In the genomic region with DNA sequence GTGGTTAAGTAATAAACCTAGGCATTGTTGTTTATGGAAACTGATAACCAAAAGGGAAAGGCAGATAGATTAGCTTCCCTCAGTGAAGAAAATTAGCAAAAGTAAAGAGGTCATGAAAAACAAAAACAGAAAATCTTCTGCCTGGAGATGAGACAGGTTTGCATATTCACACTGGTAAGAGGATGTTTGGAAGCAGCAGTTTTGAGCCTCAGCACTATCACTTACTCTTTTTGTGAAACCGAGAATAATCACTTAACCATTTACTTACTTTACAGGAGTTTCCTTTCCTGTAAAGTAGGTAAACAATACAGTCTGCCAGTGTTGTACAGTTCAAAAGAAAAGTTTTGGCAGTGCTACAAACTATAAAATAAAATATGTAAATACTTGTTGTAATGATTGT, we compare ENCODE assay signal across 1 cellular context.
TF ChIP-seq lines count a peak whose summit lies in the region.

No MANE protein-coding gene starts in this region.

TF ChIP-seq in GM12878, 131 proteins besides CTCF, POLR2A, EP300 and RAD21:
- TF ChIP-seq POU2F2 (IDR thresholded peaks at IDR 0.05; ENCODE audit: borderline replicate concordance, low read depth, low read length) = peak; percentile 72; the same call in 1 of the 3 replicates
- no peak for TF ChIP-seq SRF (IDR thresholded peaks at IDR 0.05; ENCODE audit: low read depth in 2 of 2, low read length in 2 of 2)
TF ChIP-seq in GM12878: peak in this region for 1.
